ENCODE assay signal across 10 cellular contexts in the genomic region with DNA sequence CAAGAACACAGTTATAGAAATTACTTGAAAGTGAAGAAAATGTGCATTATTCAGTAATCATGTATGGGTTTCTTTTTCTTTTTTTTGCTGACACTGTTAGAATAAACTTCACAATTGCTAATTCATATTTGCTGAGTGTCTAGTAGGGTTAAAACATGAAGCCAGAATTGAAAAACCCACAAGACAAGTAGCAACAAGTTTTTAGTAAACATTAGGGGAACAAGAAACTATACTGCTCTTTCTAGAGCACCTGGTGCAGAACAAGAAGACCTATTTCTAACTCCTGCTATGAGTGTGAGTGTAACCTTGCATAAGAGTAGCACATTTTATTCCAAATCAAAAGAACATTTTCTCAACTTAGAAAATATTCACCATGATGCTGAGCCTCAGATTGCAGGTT.
DNase-seq lines count a peak whose midpoint lies in the region; ATAC-seq and TF ChIP-seq lines count a peak whose summit lies in the region.
"Had no signal": no experiment of that assay in that cellular context is flagged by ENCODE, and none has a peak within 500 bp of the region (broad histone marks: within the 10 kb centered on the region; RNA-seq: fewer than 3 reads in every experiment).

No MANE protein-coding gene starts in this region.

- peak overlapping the region; percentile 19; the same call in 1 of the 2 replicates for H3K9ac ChIP-seq in SK-N-SH
- H3K9ac ChIP-seq in liver (ENCODE audit: low read depth in 1 of 2, low read length in 2 of 2), result no peak overlapping the region

- ATAC-seq in SK-N-SH treated with all-trans-retinoic acid at 6 μM for 48 hours, result no peak
- peak; percentile 61 for ATAC-seq in GM21737 (IDR thresholded peaks at IDR 0.05; ENCODE audit: unreplicated experiment)
- ATAC-seq in HG03457 (IDR thresholded peaks at IDR 0.05; ENCODE audit: unreplicated experiment), result peak; percentile 48

- H3K9me3 ChIP-seq in SK-N-SH (no peaks in the 10 kb centered on the region), liver (ENCODE audit: control insufficient read depth in 4 of 4, low read length in 3 of 4) (no peaks in the 10 kb centered on the region), HAP-1 (no peaks in the 10 kb centered on the region)

- H3K4me1 ChIP-seq in SK-N-SH (ENCODE audit: control insufficient read depth in 1 of 2, insufficient read depth in 2 of 2, low read depth in 1 of 2, low read length in 1 of 2) (peaks cover 18 to 33% of the 10 kb centered on the region in 2 experiments), liver (ENCODE audit: control insufficient read depth in 4 of 4, insufficient read depth in 4 of 4, low read length in 3 of 4) (peaks cover 11 to 88% (median 63%) of the 10 kb centered on the region in 4 donors), HAP-1 (peaks cover 22% of the 10 kb centered on the region)

- no peaks in the 10 kb centered on the region for H3K9me2 ChIP-seq in SK-N-SH

- H3K27ac ChIP-seq in SK-N-SH (ENCODE audit: low read depth in 2 of 2, low read length in 1 of 2) (peak overlapping the region; percentile 64 to 82; a peak in 3 of 4 replicates), liver (ENCODE audit: low read depth in 1 of 2, low read length in 2 of 2) (peak overlapping the region; percentile 19 to 31)

- TF ChIP-seq RAD21 in SK-N-SH (IDR thresholded peaks at IDR 0.05; ENCODE audit: low read length), result no peak
- TF ChIP-seq RAD21 in liver (IDR thresholded peaks at IDR 0.05), result no peak

- no peak overlapping the region for H2AFZ ChIP-seq in SK-N-SH (ENCODE audit: low read depth)

- POLR2A ChIA-PET in SK-N-SH (lab: Yijun Ruan, JAX), result no interaction called here

- peak overlapping the region; percentile 32 for H3K4me2 ChIP-seq in SK-N-SH

- H4K20me1 ChIP-seq in SK-N-SH (ENCODE audit: insufficient read depth), result no peaks in the 10 kb centered on the region

- H3F3A ChIP-seq in SK-N-SH (replicated peaks; ENCODE audit: insufficient read depth), result peaks cover 37% of the 10 kb centered on the region

- H3K27me3 ChIP-seq in SK-N-SH (ENCODE audit: insufficient read depth) (no peaks in the 10 kb centered on the region), liver (ENCODE audit: control insufficient read depth in 4 of 4, insufficient read depth in 4 of 4, low read length in 3 of 4) (no peaks in the 10 kb centered on the region), HAP-1 (ENCODE audit: low read depth) (no peaks in the 10 kb centered on the region)

- no peak for TF ChIP-seq CTCF in SK-N-SH (IDR thresholded peaks at IDR 0.05)
- TF ChIP-seq CTCF in liver (IDR thresholded peaks at IDR 0.05; ENCODE audit: low read depth, low read length, missing input control), result no peak

- no peaks in the 10 kb centered on the region for H3K79me2 ChIP-seq in SK-N-SH (ENCODE audit: insufficient read depth)

- DNase-seq in SK-N-SH, result no peak
- no peak for DNase-seq in activated effector memory CD4-positive, alpha-beta T cell treated with anti-CD3 and anti-CD28 coated beads, Interleukin-2, amount 50 U/mL, for 16 hours
- no peak for DNase-seq in HAP-1 (ENCODE audit: low spot score in 2 of 2)
- no peak for DNase-seq in pons (ENCODE audit: low spot score)
- DNase-seq: activated CD4-positive, alpha-beta T cell treated with anti-CD3 and anti-CD28 coated beads for 1 hour; NCI-H446 treated with DMSO at 0.1 percent for 48 hours had no signal

- TF ChIP-seq EP300 in SK-N-SH (IDR thresholded peaks at IDR 0.05; ENCODE audit: borderline replicate concordance in 1 of 2, low read depth in 1 of 2, low read length in 1 of 2), result no peak

- H3K4me3 ChIP-seq in SK-N-SH (ENCODE audit: low read depth in 2 of 2, low read length in 1 of 2) (no peak overlapping the region), liver (ENCODE audit: low read depth in 1 of 3, low read length in 3 of 3) (no peak overlapping the region), HAP-1 (no peak overlapping the region)

- in situ Hi-C loops in HAP-1 (cut with MboI; ENCODE audit: low sequenced_read_pairs), result no loop called here

- H3K36me3 ChIP-seq in SK-N-SH (replicated peaks in 1 of 2; ENCODE audit: control insufficient read depth in 1 of 2, insufficient read depth in 2 of 2, low read length in 1 of 2), result no peaks in the 10 kb centered on the region
- H3K36me3 ChIP-seq in liver (ENCODE audit: control insufficient read depth in 4 of 4, insufficient read depth in 3 of 4, low read depth in 1 of 4, low read length in 3 of 4), result no peaks in the 10 kb centered on the region
- H3K36me3 ChIP-seq in HAP-1 (replicated peaks), result no peaks in the 10 kb centered on the region

- CTCF ChIA-PET in SK-N-SH (lab: Yijun Ruan, JAX), result no interaction called here

TF ChIP-seq in SK-N-SH, 30 proteins besides CTCF, POLR2A, EP300 and RAD21 (continues in another document):
- TF ChIP-seq MXI1 (IDR thresholded peaks at IDR 0.05; ENCODE audit: low read depth, low read length), result no peak
- no peak for TF ChIP-seq FOXJ3 (CRISPR knock-in tag; IDR thresholded peaks at IDR 0.05)
- no peak for TF ChIP-seq YY1 (IDR thresholded peaks at IDR 0.05; ENCODE audit: low read depth)
- TF ChIP-seq JUND (IDR thresholded peaks at IDR 0.05), result no peak
- TF ChIP-seq SIN3A (IDR thresholded peaks at IDR 0.05; ENCODE audit: borderline replicate concordance, low read depth, low read length), result no peak
- TF ChIP-seq ZBTB33 (IDR thresholded peaks at IDR 0.05; ENCODE audit: borderline replicate concordance, low read depth), result no peak

TF ChIP-seq in SK-N-SH treated with all-trans-retinoic acid at 6 μM for 48 hours, 23 proteins besides CTCF, POLR2A, EP300 and RAD21 (continues in another document):
- no peak for TF ChIP-seq ISL1 (CRISPR knock-in tag; IDR thresholded peaks at IDR 0.05)
- no peak for TF ChIP-seq CREB5 (CRISPR knock-in tag; IDR thresholded peaks at IDR 0.05; ENCODE audit: low read depth)
- TF ChIP-seq TOX (CRISPR knock-in tag; IDR thresholded peaks at IDR 0.05; ENCODE audit: borderline replicate concordance), result no peak
- no peak for TF ChIP-seq ARNTL (CRISPR knock-in tag; IDR thresholded peaks at IDR 0.05; ENCODE audit: borderline replicate concordance, low read depth)
- TF ChIP-seq ZC3H10 (CRISPR knock-in tag; IDR thresholded peaks at IDR 0.05), result no peak
- TF ChIP-seq ZFP3 (CRISPR knock-in tag; IDR thresholded peaks at IDR 0.05), result no peak
- no peak for TF ChIP-seq ZNF565 (CRISPR knock-in tag; conservative IDR thresholded peaks at IDR 0.05; ENCODE audit: low read depth)
- TF ChIP-seq GLIS3 (CRISPR knock-in tag; IDR thresholded peaks at IDR 0.05), result no peak

TF ChIP-seq in liver, 16 proteins besides CTCF, POLR2A, EP300 and RAD21:
- no peak for TF ChIP-seq ATF3 (IDR thresholded peaks at IDR 0.05)
TF ChIP-seq in liver: peak in this region for 0.
